Comparison of ENCODE assay signal across 17 cellular contexts in genomic region chr2:136209540-136210264, GRCh38.
"Had no signal": no experiment of that assay in that cellular context is flagged by ENCODE, and none has a peak within 500 bp of the region (broad histone marks: within the 10 kb centered on the region; RNA-seq: fewer than 3 reads in every experiment).

No MANE protein-coding gene starts in this region.

- H3K36me3 ChIP-seq: esophagus muscularis mucosa had no signal

- DNase-seq: activated CD8-positive, alpha-beta memory T cell treated with anti-CD3 and anti-CD28 coated beads, Interleukin-2, amount 10 ng/mL, durations not matched to agents 7 days and 5 days; activated gamma-delta T cell; activated naive CD8-positive, alpha-beta T cell treated with anti-CD3 and anti-CD28 coated beads for 36 hours; activated T-cell treated with anti-CD3 and anti-CD28 coated beads, Interleukin-2, amount 50 U/mL, for 24 hours; aorta; immature natural killer cell; naive thymus-derived CD4-positive, alpha-beta T cell; posterior cingulate gyrus; right cardiac atrium; T-helper 17 cell; trophoblast cell had no signal

- H3K4me3 ChIP-seq: esophagus muscularis mucosa, lung, smooth muscle cell had no signal

- H3K27me3 ChIP-seq: esophagus muscularis mucosa had no signal

- H3K4me1 ChIP-seq: esophagus muscularis mucosa had no signal

- H3K4me2 ChIP-seq: smooth muscle cell had no signal

- H3K9me3 Mint-ChIP-seq: stimulated activated effector memory CD8-positive, alpha-beta T cell treated with anti-CD3 and anti-CD28 coated beads, Interleukin-12 subunit alpha, Interleukin-12 subunit beta, amount 100 ng/mL, for 72 hours had no signal

- H3K36me3 Mint-ChIP-seq: stimulated activated effector memory CD8-positive, alpha-beta T cell treated with anti-CD3 and anti-CD28 coated beads, Interleukin-12 subunit alpha, Interleukin-12 subunit beta, amount 100 ng/mL, for 72 hours had no signal

- H3K27ac Mint-ChIP-seq: activated CD8-positive, alpha-beta memory T cell treated with anti-CD3 and anti-CD28 coated beads, Interleukin-2, amount 10 ng/mL, durations not matched to agents 7 days and 5 days; activated T-cell treated with anti-CD3 and anti-CD28 coated beads, Interleukin-2, amount 50 U/mL, for 24 hours; T-helper 17 cell had no signal

- ATAC-seq: activated CD8-positive, alpha-beta memory T cell treated with anti-CD3 and anti-CD28 coated beads, Interleukin-2, amount 10 ng/mL, durations not matched to agents 7 days and 5 days; naive thymus-derived CD4-positive, alpha-beta T cell; right cardiac atrium; stimulated activated effector memory CD8-positive, alpha-beta T cell treated with anti-CD3 and anti-CD28 coated beads, Interleukin-12 subunit alpha, Interleukin-12 subunit beta, amount 100 ng/mL, for 72 hours; T-helper 17 cell had no signal

- H3K27me3 Mint-ChIP-seq: activated CD8-positive, alpha-beta memory T cell treated with anti-CD3 and anti-CD28 coated beads, Interleukin-2, amount 10 ng/mL, durations not matched to agents 7 days and 5 days; activated naive CD8-positive, alpha-beta T cell treated with anti-CD3 and anti-CD28 coated beads for 36 hours; activated T-cell treated with anti-CD3 and anti-CD28 coated beads, Interleukin-2, amount 50 U/mL, for 24 hours; naive thymus-derived CD4-positive, alpha-beta T cell; T-helper 17 cell had no signal

- FAIRE-seq: bronchial epithelial cell, TTC549 had no signal

- H3K4me3 Mint-ChIP-seq: activated CD8-positive, alpha-beta memory T cell treated with anti-CD3 and anti-CD28 coated beads, Interleukin-2, amount 10 ng/mL, durations not matched to agents 7 days and 5 days; activated naive CD8-positive, alpha-beta T cell treated with anti-CD3 and anti-CD28 coated beads for 36 hours; activated T-cell treated with anti-CD3 and anti-CD28 coated beads, Interleukin-2, amount 50 U/mL, for 24 hours; immature natural killer cell; stimulated activated effector memory CD8-positive, alpha-beta T cell treated with anti-CD3 and anti-CD28 coated beads, Interleukin-12 subunit alpha, Interleukin-12 subunit beta, amount 100 ng/mL, for 72 hours; T-helper 17 cell had no signal

- H3K27ac ChIP-seq: esophagus muscularis mucosa had no signal
